8 cellular contexts compared by ENCODE assay signal in genomic region chr15:69979269-69979668, GRCh38.
DNase-seq lines count a peak whose midpoint lies in the region; ATAC-seq, FAIRE-seq and TF ChIP-seq lines count a peak whose summit lies in the region.

No MANE protein-coding gene starts in this region.

- no peak overlapping the region for H3K23ac ChIP-seq in H1 (ENCODE audit: insufficient read length)

- POLR2A ChIA-PET in H1 (lab: Charles Lee; ENCODE audit: partially characterized antibody) = interaction anchor here (0.7 kb wide), 1 partner anchor 37 kb away, joined by 3 read pairs; no protein-coding TSS in a partner anchor

- no peak overlapping the region for H3K18ac ChIP-seq in H1 (ENCODE audit: extremely low read depth, low read length)

- H2AFZ ChIP-seq in H1 (ENCODE audit: low read length) = no peak overlapping the region

- no peak overlapping the region for H3K9ac ChIP-seq in H1 (replicated peaks in 1 of 4; ENCODE audit: extremely low read depth in 1 of 4, low read depth in 3 of 4, low read length in 3 of 4)

- FAIRE-seq in H1 (lab: Jason Lieb, UNC) = no peak

- H3K79me1 ChIP-seq in H1 (ENCODE audit: low read depth, low read length) = no peaks in the 10 kb centered on the region

- no peak overlapping the region for H4K5ac ChIP-seq in H1 (ENCODE audit: insufficient read length, low read depth, low read length)

- H3K36me3 ChIP-seq in H1 (ENCODE audit: control insufficient read depth in 2 of 4, insufficient read depth in 4 of 4, low read length in 3 of 4) (no peaks in the 10 kb centered on the region), psoas muscle (ENCODE audit: insufficient read depth in 1 of 2, low read depth in 1 of 2) (no peaks in the 10 kb centered on the region), testis (ENCODE audit: low read depth, missing control alignments) (no peaks in the 10 kb centered on the region)

- no peak overlapping the region for H2BK120ac ChIP-seq in H1 (replicated peaks; ENCODE audit: low read depth, low read length)

- no peak overlapping the region for H3K27ac ChIP-seq in H1 (ENCODE audit: low read depth, low read length)
- no peak overlapping the region for H3K27ac ChIP-seq in psoas muscle
- no peak overlapping the region for H3K27ac ChIP-seq in testis

- H3K4ac ChIP-seq in H1 (replicated peaks; ENCODE audit: insufficient read length, low read depth, low read length) = no peak overlapping the region

- H3K4me3 ChIP-seq in H1 (ENCODE audit: extremely low read depth in 1 of 4, insufficient read depth in 2 of 4, low read depth in 3 of 4, low read length in 4 of 4) = no peak overlapping the region
- no peak overlapping the region for H3K4me3 ChIP-seq in foreskin fibroblast (ENCODE audit: low read depth in 1 of 2, low read length in 2 of 2)
- no peak overlapping the region for H3K4me3 ChIP-seq in psoas muscle
- H3K4me3 ChIP-seq in testis = no peak overlapping the region

- H2BK12ac ChIP-seq in H1 (ENCODE audit: low read depth, low read length) = no peak overlapping the region

- no peaks in the 10 kb centered on the region for H4K20me1 ChIP-seq in H1 (replicated peaks in 1 of 2; ENCODE audit: control insufficient read depth in 1 of 2, insufficient read depth in 2 of 2, low read length in 2 of 2)

- in situ Hi-C loops in G401 (cut with HindIII; ENCODE audit: low sequenced_read_pairs) = no loop called here

- TF ChIP-seq CTCF in H1 (IDR thresholded peaks at IDR 0.05; ENCODE audit: control extremely low read depth in 1 of 3, insufficient read depth in 1 of 3, low read depth in 1 of 3, low read length in 3 of 3) (peak in 2 of 3 experiments; percentile 7 to 29; a peak in 1 of 4 replicates), foreskin fibroblast (IDR thresholded peaks at IDR 0.05; ENCODE audit: low read depth, low read length) (no peak), psoas muscle (IDR thresholded peaks at IDR 0.05) (no peak), testis (IDR thresholded peaks at IDR 0.05) (no peak)

- H2AK5ac ChIP-seq in H1 (ENCODE audit: low read depth, low read length) = no peak overlapping the region

- H3K23me2 ChIP-seq in H1 (ENCODE audit: low read depth, low read length) = no peaks in the 10 kb centered on the region

- H3K9me3 ChIP-seq in H1 (ENCODE audit: insufficient read depth in 2 of 2, low read depth in 1 of 2, low read length in 1 of 2) = no peaks in the 10 kb centered on the region
- no peaks in the 10 kb centered on the region for H3K9me3 ChIP-seq in psoas muscle
- H3K9me3 ChIP-seq in testis = no peaks in the 10 kb centered on the region

- ATAC-seq in GM21390 (IDR thresholded peaks at IDR 0.05; ENCODE audit: unreplicated experiment) = peak; percentile 54
- ATAC-seq in psoas muscle = no peak

- no peak overlapping the region for H2BK20ac ChIP-seq in H1 (ENCODE audit: low read length)

- peak; percentile 4 for DNase-seq in G401 (ENCODE audit: low spot score)
- DNase-seq in HPDE6-E6E7 (ENCODE audit: extremely low spot score) = peak; percentile 20
- DNase-seq in H1 (ENCODE audit: low read depth in 1 of 2, low spot score in 2 of 2) = no peak
- no peak for DNase-seq in foreskin fibroblast
- DNase-seq in activated CD4-positive, CD25-positive, alpha-beta regulatory T cell treated with anti-CD3 and anti-CD28 coated beads, Interleukin-2, amount 50 U/mL, for 72 hours = no peak
- no peak for DNase-seq in psoas muscle
- no peak for DNase-seq in testis

- no peak for TF ChIP-seq POLR2A in H1 (IDR thresholded peaks at IDR 0.05; ENCODE audit: control extremely low read depth in 1 of 2, low read depth in 2 of 2, low read length in 2 of 2)
- no peak for TF ChIP-seq POLR2A in testis (IDR thresholded peaks at IDR 0.05)

- H3K56ac ChIP-seq in H1 (replicated peaks; ENCODE audit: insufficient read length, low read depth, low read length) = no peak overlapping the region

- 51% methylated on average over 6 of the region's 6 CpGs; no CpG with 5 or more reads in 1 of the 2 experiments for WGBS in H1 (ENCODE audit: extremely low coverage in 1 of 2, insufficient coverage in 1 of 2, insufficient read length in 1 of 2, insufficient replicate concordance in 2 of 2, low coverage in 1 of 2, low lambda C conversion rate in 2 of 2, missing lambda C conversion rate in 1 of 2), 2 experiments
- WGBS in psoas muscle, 3 donors = 28 to 30% (median 28%) methylated on average over 6 of the region's 6 CpGs
- WGBS in testis, 2 donors = 54 to 60% methylated on average over 6 of the region's 6 CpGs

- CTCF ChIA-PET in H1 (lab: Charles Lee; ENCODE audit: partially characterized antibody) = interaction anchor here (0.9 kb wide), 1 partner anchor 256 kb away, joined by 4 read pairs; no protein-coding TSS in a partner anchor

- no peak overlapping the region for H3K14ac ChIP-seq in H1 (ENCODE audit: insufficient read length)

- H3K4me2 ChIP-seq in H1 (ENCODE audit: insufficient read depth in 1 of 2, low read depth in 2 of 2, low read length in 2 of 2) = no peak overlapping the region

- peak in 1 of 2 experiments; percentile 44; a peak in 1 of 4 replicates for TF ChIP-seq RAD21 in H1 (IDR thresholded peaks at IDR 0.05 in 1 of 2, conservative IDR thresholded peaks at IDR 0.05 in 1 of 2; ENCODE audit: low read depth in 2 of 2, low read length in 2 of 2)

- H3K27me3 ChIP-seq in H1 (replicated peaks in 1 of 4; ENCODE audit: control insufficient read depth in 3 of 4, extremely low read depth in 1 of 4, insufficient read depth in 3 of 4, low read length in 3 of 4) (no peaks in the 10 kb centered on the region), psoas muscle (ENCODE audit: insufficient read depth in 3 of 3, low read length in 2 of 3) (peaks cover 0 to 3% (median 0%) of the 10 kb centered on the region in 3 donors), testis (no peaks in the 10 kb centered on the region)

- no peaks in the 10 kb centered on the region for H3K79me2 ChIP-seq in H1 (ENCODE audit: control insufficient read depth in 1 of 2, insufficient read depth in 2 of 2, low read length in 2 of 2)

- H2BK15ac ChIP-seq in H1 (ENCODE audit: low read length) = peak overlapping the region; percentile 90; the same call in 1 of the 2 replicates

- no peak overlapping the region for H4K8ac ChIP-seq in H1 (ENCODE audit: extremely low read depth, insufficient read depth, low read length)

- intact Hi-C loops in psoas muscle (cut with DNase I) (no loop called here), testis (cut with DNase I; ENCODE audit: low total_unique reads) (no loop called here)

- TF ChIP-seq EP300 in H1 (IDR thresholded peaks at IDR 0.05; ENCODE audit: borderline replicate concordance in 1 of 2, low read depth in 2 of 2, low read length in 2 of 2) = no peak

- H2BK5ac ChIP-seq in H1 (ENCODE audit: low read depth, low read length) = no peak overlapping the region

- H4K91ac ChIP-seq in H1 (replicated peaks; ENCODE audit: insufficient read length, low read length) = peak overlapping the region; percentile 14

- peaks cover 0 to 3% (median 1%) of the 10 kb centered on the region in 4 experiments; a peak in 3 of 7 replicates for H3K4me1 ChIP-seq in H1 (replicated peaks in 1 of 4; ENCODE audit: control insufficient read depth in 3 of 4, insufficient read depth in 4 of 4, low read length in 3 of 4)
- no peaks in the 10 kb centered on the region for H3K4me1 ChIP-seq in psoas muscle
- H3K4me1 ChIP-seq in testis = no peaks in the 10 kb centered on the region

TF ChIP-seq in H1, 55 proteins besides CTCF, POLR2A, EP300 and RAD21:
- TF ChIP-seq BACH1 (IDR thresholded peaks at IDR 0.05; ENCODE audit: low read length) (peak; percentile 47; the same call in 1 of the 2 replicates), MAFK (IDR thresholded peaks at IDR 0.05; ENCODE audit: low read depth, low read length) (peak; percentile 28; the same call in 1 of the 2 replicates), ASH2L (IDR thresholded peaks at IDR 0.05; ENCODE audit: low read length) (no peak), SP2 (IDR thresholded peaks at IDR 0.05; ENCODE audit: low read length) (no peak)
TF ChIP-seq in H1: peak in this region for 2.

Comparison
In these comparisons a context has a peak if more than half of its experiments do, and no peak if none do; other contexts are left out.
1. DNase-seq: peak in G401 (single experiment) and HPDE6-E6E7 (single experiment); none in H1 (0 of 2), foreskin fibroblast (0 of 2), activated CD4-positive, CD25-positive, alpha-beta regulatory T cell treated with anti-CD3 and anti-CD28 coated beads, Interleukin-2, amount 50 U/mL, for 72 hours (single experiment), psoas muscle (0 of 2) and testis (single experiment).
2. CTCF ChIP-seq: peak in H1 (2 of 3); none in foreskin fibroblast (single experiment), psoas muscle (single experiment) and testis (0 of 3).